ENCODE assay signal across 8 cellular contexts in the genomic region with DNA sequence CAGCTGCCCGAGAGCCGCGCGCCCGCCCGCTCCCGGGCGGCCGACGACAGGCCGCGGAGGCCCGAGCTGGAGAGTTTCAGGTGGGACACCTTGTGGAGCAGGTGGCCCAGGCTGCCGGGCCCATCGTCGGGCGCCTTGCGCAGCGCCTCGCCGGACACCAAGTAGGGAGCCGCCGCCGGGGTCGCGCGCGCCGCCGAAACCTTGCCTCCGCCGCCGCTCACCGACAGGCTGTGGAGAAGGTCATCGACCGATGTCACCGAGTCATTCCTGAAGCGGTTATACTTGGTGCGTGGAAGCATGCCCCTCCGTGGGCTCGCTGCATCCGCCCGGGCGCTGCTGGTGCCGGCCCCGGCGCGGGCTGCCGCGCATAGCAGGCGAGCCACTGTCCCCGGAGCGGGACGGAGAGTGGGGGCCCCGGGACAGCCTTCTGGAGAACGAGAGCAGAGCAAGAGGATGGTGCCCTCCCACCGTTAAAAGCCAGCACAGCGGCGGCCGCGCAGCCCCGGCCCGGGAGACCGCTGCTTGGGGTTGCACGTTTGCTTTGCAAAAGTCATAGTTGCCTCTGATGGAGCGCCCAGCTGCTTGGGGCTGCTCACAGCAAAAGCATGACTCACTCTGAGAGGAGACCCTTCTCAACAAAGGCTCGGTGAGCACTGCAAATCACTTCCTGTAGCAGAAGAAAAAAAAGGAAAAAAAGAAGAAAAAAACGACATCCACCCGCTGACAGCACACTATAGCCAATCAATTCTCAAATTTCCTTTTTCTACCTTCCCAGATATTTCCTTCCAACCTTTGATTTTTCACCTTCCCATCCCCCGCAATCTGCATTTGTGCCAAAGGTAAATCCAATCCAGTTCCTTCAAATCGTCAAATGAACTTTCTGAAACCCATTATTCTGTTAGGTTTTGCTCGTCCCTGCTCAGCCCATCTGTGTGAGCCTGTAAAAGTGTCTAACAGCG. TPM values are rescaled to one million over a fixed set of nuclear protein-coding genes. Genes with fewer than 3 reads are reported as not detected.
DNase-seq lines count a peak whose midpoint lies in the region; ATAC-seq and TF ChIP-seq lines count a peak whose summit lies in the region.

A gene with protein sequence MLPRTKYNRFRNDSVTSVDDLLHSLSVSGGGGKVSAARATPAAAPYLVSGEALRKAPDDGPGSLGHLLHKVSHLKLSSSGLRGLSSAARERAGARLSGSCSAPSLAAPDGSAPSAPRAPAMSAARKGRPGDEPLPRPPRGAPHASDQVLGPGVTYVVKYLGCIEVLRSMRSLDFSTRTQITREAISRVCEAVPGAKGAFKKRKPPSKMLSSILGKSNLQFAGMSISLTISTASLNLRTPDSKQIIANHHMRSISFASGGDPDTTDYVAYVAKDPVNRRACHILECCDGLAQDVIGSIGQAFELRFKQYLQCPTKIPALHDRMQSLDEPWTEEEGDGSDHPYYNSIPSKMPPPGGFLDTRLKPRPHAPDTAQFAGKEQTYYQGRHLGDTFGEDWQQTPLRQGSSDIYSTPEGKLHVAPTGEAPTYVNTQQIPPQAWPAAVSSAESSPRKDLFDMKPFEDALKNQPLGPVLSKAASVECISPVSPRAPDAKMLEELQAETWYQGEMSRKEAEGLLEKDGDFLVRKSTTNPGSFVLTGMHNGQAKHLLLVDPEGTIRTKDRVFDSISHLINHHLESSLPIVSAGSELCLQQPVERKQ (minus strand): TSS at position 657 of the 959 bp plus-strand sequence. CDS start 358 bp downstream, at position 299.

- peak within 1 kb of the TSS; percentile 28 for H3K4me3 ChIP-seq in CD8-positive, alpha-beta T cell (ENCODE audit: low read depth, low read length)
- peak within 1 kb of the TSS; percentile 68 for H3K4me3 ChIP-seq in OCI-LY3 (ENCODE audit: low read length)
- H3K4me3 ChIP-seq in esophagus (ENCODE audit: low read depth in 1 of 2, low read length in 2 of 2) = peak within 1 kb of the TSS; percentile 42 to 58

- no peaks in the 10 kb centered on the region for H3K9me3 Mint-ChIP-seq in CD8-positive, alpha-beta T cell

- no peak for ATAC-seq in CD8-positive, alpha-beta T cell
- peak; percentile 13 for ATAC-seq in omental fat pad (ENCODE audit: low FRiP score)

- WGBS in esophagus, 2 donors = 7% methylated on average over 60 to 73 of the region's 73 CpGs

- H3K36me3 Mint-ChIP-seq in CD8-positive, alpha-beta T cell = no peaks in the 10 kb centered on the region

- H3K79me2 ChIP-seq in OCI-LY3 (ENCODE audit: low read length) = no peaks in the 10 kb centered on the region

- no peaks in the 10 kb centered on the region for H3K9me3 ChIP-seq in CD8-positive, alpha-beta T cell (ENCODE audit: low read length)
- no peaks in the 10 kb centered on the region for H3K9me3 ChIP-seq in OCI-LY3 (ENCODE audit: insufficient read depth, low read length)
- H3K9me3 ChIP-seq in esophagus (ENCODE audit: control insufficient read depth in 2 of 2, insufficient read depth in 1 of 2, low read depth in 1 of 2, low read length in 1 of 2) = peaks cover 0 to 3% of the 10 kb centered on the region in 2 donors

- intact Hi-C loops in CD8-positive, alpha-beta T cell (cut with DNase I, micrococcal nuclease) = no loop called here

- POLR2A ChIA-PET in CD8-positive, alpha-beta T cell (lab: Charles Lee) = no interaction called here

- no peak within 1 kb of the TSS for H3K27ac Mint-ChIP-seq in CD8-positive, alpha-beta T cell

- H3K27me3 ChIP-seq in CD8-positive, alpha-beta T cell (ENCODE audit: insufficient read depth, low read length) = peaks cover 19% of the 10 kb centered on the region
- H3K27me3 ChIP-seq in OCI-LY3 (ENCODE audit: low read depth, low read length) = peaks cover 13% of the 10 kb centered on the region; the same call in 1 of the 2 replicates
- peaks cover 0 to 13% of the 10 kb centered on the region in 2 donors for H3K27me3 ChIP-seq in esophagus (ENCODE audit: control insufficient read depth in 1 of 2, insufficient read depth in 2 of 2, low read length in 2 of 2)

- no peaks in the 10 kb centered on the region for H3K36me3 ChIP-seq in CD8-positive, alpha-beta T cell (ENCODE audit: insufficient read depth, low read length)
- H3K36me3 ChIP-seq in OCI-LY3 (replicated peaks; ENCODE audit: low read depth, low read length) = no peaks in the 10 kb centered on the region
- H3K36me3 ChIP-seq in esophagus (ENCODE audit: control insufficient read depth in 2 of 2, insufficient read depth in 2 of 2, low read length in 1 of 2) = no peaks in the 10 kb centered on the region

- H3K27ac ChIP-seq in CD8-positive, alpha-beta T cell (ENCODE audit: low read depth, low read length) = no peak within 1 kb of the TSS
- no peak within 1 kb of the TSS for H3K27ac ChIP-seq in OCI-LY3 (ENCODE audit: low read length)
- peak within 1 kb of the TSS; percentile 75 to 79 for H3K27ac ChIP-seq in esophagus (ENCODE audit: low read depth in 2 of 2, low read length in 1 of 2)

- H3K4me3 Mint-ChIP-seq in CD8-positive, alpha-beta T cell = peak within 1 kb of the TSS; percentile 62

- DNase-seq in CD8-positive, alpha-beta T cell = peak in 1 of 7 experiments; percentile 41
- DNase-seq in omental fat pad (ENCODE audit: low spot score) (no peak), COR-L47 (lab: John Stamatoyannopoulos, UW) (no peak), AML-193 (lab: John Stamatoyannopoulos, UW) (no peak), A172 (ENCODE audit: low spot score) (no peak), COLO829 (ENCODE audit: low spot score) (no peak)

- H3K9ac ChIP-seq in OCI-LY3 (ENCODE audit: low read length) = peak within 1 kb of the TSS; percentile 40; the same call in 1 of the 2 replicates

- H3K4me2 ChIP-seq in OCI-LY3 (ENCODE audit: low read length) = peak within 1 kb of the TSS; percentile 75

- H3K27me3 Mint-ChIP-seq in CD8-positive, alpha-beta T cell (ENCODE audit: low read depth) = peaks cover 45% of the 10 kb centered on the region

- CTCF ChIA-PET in CD8-positive, alpha-beta T cell (lab: Charles Lee) = no interaction called here

- TF ChIP-seq CTCF in CD8-positive, alpha-beta T cell (IDR thresholded peaks at IDR 0.05) = no peak
- TF ChIP-seq CTCF in OCI-LY3 (IDR thresholded peaks at IDR 0.05; ENCODE audit: low read depth, low read length) = no peak
- no peak for TF ChIP-seq CTCF in omental fat pad (IDR thresholded peaks at IDR 0.05)

- peaks cover 17% of the 10 kb centered on the region for H3K4me1 Mint-ChIP-seq in CD8-positive, alpha-beta T cell (ENCODE audit: low read depth)

- peaks cover 18% of the 10 kb centered on the region for H3K4me1 ChIP-seq in CD8-positive, alpha-beta T cell (ENCODE audit: insufficient read depth, low read length)
- no peaks in the 10 kb centered on the region for H3K4me1 ChIP-seq in OCI-LY3 (ENCODE audit: low read length)
- H3K4me1 ChIP-seq in esophagus (ENCODE audit: control insufficient read depth in 2 of 2, insufficient read depth in 2 of 2, low read length in 1 of 2) = peaks cover 6 to 10% of the 10 kb centered on the region in 2 donors

- H2AFZ ChIP-seq in OCI-LY3 (ENCODE audit: low read depth, low read length) = peak within 1 kb of the TSS; percentile 64

- H4K20me1 ChIP-seq in OCI-LY3 (ENCODE audit: insufficient read depth, low read length) = no peaks in the 10 kb centered on the region

RNA-seq across cellular contexts. Expression of the gene that starts here (rescaled TPM):
- total RNA-seq in CD8-positive, alpha-beta T cell = not detected
- under 1 TPM; 0.19 to 0.35 TPM for polyA plus RNA-seq in esophagus
- total RNA-seq in omental fat pad = 1 to 10 TPM; 1.1 to 7.4 (median 3.1) TPM
- total RNA-seq in A172 (2014; rRNA removed; shearing (Covaris generic)) = 0.10 and 0.24 TPM in 2 replicates

Comparison
In these comparisons a context has a peak if more than half of its experiments do, and no peak if none do; other contexts are left out.
1. H3K27ac ChIP-seq: peak in esophagus (2 of 2); none in CD8-positive, alpha-beta T cell (single experiment) and OCI-LY3 (single experiment).
2. Peak in every context shown above with its lines, with median percentiles within 50 percentile points of each other: H3K4me3 ChIP-seq.